Comparison of ENCODE assay signal across 2 cellular contexts in genomic region chr1:99589186-99589636, GRCh38.
TF ChIP-seq lines count a peak whose summit lies in the region.

No MANE protein-coding gene starts in this region.

TF ChIP-seq in IMR-90, 13 proteins besides CTCF, POLR2A, EP300 and RAD21 (continued from another document):
- TF ChIP-seq MXI1 (IDR thresholded peaks at IDR 0.05; ENCODE audit: borderline replicate concordance, low read depth, low read length) (no peak), MAZ (IDR thresholded peaks at IDR 0.05; ENCODE audit: borderline replicate concordance, low read depth, low read length) (no peak), CEBPB (IDR thresholded peaks at IDR 0.05; ENCODE audit: low read depth, low read length) (no peak), USF2 (IDR thresholded peaks at IDR 0.05; ENCODE audit: low read depth, low read length) (no peak), CHD1 (IDR thresholded peaks at IDR 0.05; ENCODE audit: low read depth, low read length) (no peak), MAFK (IDR thresholded peaks at IDR 0.05; ENCODE audit: low read depth, low read length) (no peak)

TF ChIP-seq in WTC11, 78 proteins besides CTCF, POLR2A, EP300 and RAD21 (continued from another document):
- TF ChIP-seq HMGXB4 (CRISPR knock-in tag; IDR thresholded peaks at IDR 0.05), result no peak
